13 cellular contexts compared by ENCODE assay signal in genomic region chr5:77282337-77283027, GRCh38.
DNase-seq lines count a peak whose midpoint lies in the region; ATAC-seq and TF ChIP-seq lines count a peak whose summit lies in the region.
"Had no signal": no experiment of that assay in that cellular context is flagged by ENCODE, and none has a peak within 500 bp of the region (broad histone marks: within the 10 kb centered on the region; RNA-seq: fewer than 3 reads in every experiment).

No MANE protein-coding gene starts in this region.

- TF ChIP-seq POLR2A in right lobe of liver (IDR thresholded peaks at IDR 0.05) (no peak), ovary (IDR thresholded peaks at IDR 0.05) (no peak), Peyer's patch (IDR thresholded peaks at IDR 0.05) (no peak)

- in situ Hi-C loops in brain microvascular endothelial cell (cut with HindIII; ENCODE audit: low pct_ligation_motif_present, low sequenced_read_pairs) = no loop called here

- H3K9me3 ChIP-seq in right lobe of liver (no peaks in the 10 kb centered on the region), ovary (no peaks in the 10 kb centered on the region), Peyer's patch (no peaks in the 10 kb centered on the region)

- ATAC-seq in right lobe of liver (peak; percentile 95 to 97 (median 96)), GM18873 (IDR thresholded peaks at IDR 0.05; ENCODE audit: low FRiP score, unreplicated experiment) (no peak)
- ATAC-seq: HCT116; naive thymus-derived CD8-positive, alpha-beta T cell had no signal

- no peaks in the 10 kb centered on the region for H3K27me3 ChIP-seq in brain microvascular endothelial cell (replicated peaks)
- no peaks in the 10 kb centered on the region for H3K27me3 ChIP-seq in right lobe of liver
- H3K27me3 ChIP-seq in ovary = no peaks in the 10 kb centered on the region
- no peaks in the 10 kb centered on the region for H3K27me3 ChIP-seq in Peyer's patch

- H3K27ac ChIP-seq in brain microvascular endothelial cell (no peak overlapping the region), right lobe of liver (peak overlapping the region in 1 of 3 donors; percentile 36), ovary (no peak overlapping the region), Peyer's patch (no peak overlapping the region)

- DNase-seq in AG20443 (ENCODE audit: low spot score) = peak; percentile 91
- peak; percentile 34 for DNase-seq in brain microvascular endothelial cell
- peak; percentile 71 to 91 (median 85) for DNase-seq in right lobe of liver
- no peak for DNase-seq in ovary
- DNase-seq in H4 (ENCODE audit: low spot score) = no peak
- no peak for DNase-seq in Peyer's patch
- DNase-seq: Calu3; naive thymus-derived CD8-positive, alpha-beta T cell; NCI-H1930; stimulated activated CD4-positive, alpha-beta T cell treated with anti-CD3 and anti-CD28 coated beads, Interleukin-2, amount 100 ng/mL, for 24 hours had no signal

- H3K36me3 ChIP-seq in brain microvascular endothelial cell (replicated peaks) (no peaks in the 10 kb centered on the region), right lobe of liver (no peaks in the 10 kb centered on the region), ovary (no peaks in the 10 kb centered on the region), Peyer's patch (no peaks in the 10 kb centered on the region)

- H3K4me1 ChIP-seq in right lobe of liver (peaks cover 0 to 16% (median 8%) of the 10 kb centered on the region in 4 donors), ovary (ENCODE audit: insufficient read depth) (no peaks in the 10 kb centered on the region), Peyer's patch (no peaks in the 10 kb centered on the region)

- TF ChIP-seq EP300 in ovary (IDR thresholded peaks at IDR 0.05) = no peak

- H3K4me3 ChIP-seq in brain microvascular endothelial cell (ENCODE audit: low read depth, low read length) (no peak overlapping the region), right lobe of liver (no peak overlapping the region), ovary (no peak overlapping the region), Peyer's patch (no peak overlapping the region)

- TF ChIP-seq CTCF in LNCAP (IDR thresholded peaks at IDR 0.05) (peak; percentile 24; the same call in 1 of the 2 replicates), brain microvascular endothelial cell (IDR thresholded peaks at IDR 0.05; ENCODE audit: low read depth, low read length, missing control alignments) (peak; percentile 43), right lobe of liver (IDR thresholded peaks at IDR 0.05) (peak in 3 of 4 donors; percentile 10 to 28 (median 11)), ovary (IDR thresholded peaks at IDR 0.05) (no peak), Peyer's patch (IDR thresholded peaks at IDR 0.05) (no peak)

- 33% methylated on average over 5 of the region's 11 CpGs for WGBS in right lobe of liver (ENCODE audit: insufficient coverage, low coverage, low lambda C conversion rate, missing lambda C conversion rate)
- 69 to 74% (median 70%) methylated on average over 11 of the region's 11 CpGs for WGBS in ovary, 3 donors

- intact Hi-C loops in right lobe of liver (cut with DNase I) = no loop called here
- intact Hi-C loops in ovary (cut with DNase I) = no loop called here

Comparison
In these comparisons a context has a peak if more than half of its experiments do, and no peak if none do; other contexts are left out.
1. DNase-seq: peak in AG20443 (single experiment), brain microvascular endothelial cell (single experiment) and right lobe of liver (3 of 3); none in ovary (0 of 5), H4 (single experiment) and Peyer's patch (0 of 3).
2. CTCF ChIP-seq: peak in LNCAP (single experiment), brain microvascular endothelial cell (single experiment) and right lobe of liver (3 of 4); none in ovary (0 of 3) and Peyer's patch (0 of 6).